In the genomic region with DNA sequence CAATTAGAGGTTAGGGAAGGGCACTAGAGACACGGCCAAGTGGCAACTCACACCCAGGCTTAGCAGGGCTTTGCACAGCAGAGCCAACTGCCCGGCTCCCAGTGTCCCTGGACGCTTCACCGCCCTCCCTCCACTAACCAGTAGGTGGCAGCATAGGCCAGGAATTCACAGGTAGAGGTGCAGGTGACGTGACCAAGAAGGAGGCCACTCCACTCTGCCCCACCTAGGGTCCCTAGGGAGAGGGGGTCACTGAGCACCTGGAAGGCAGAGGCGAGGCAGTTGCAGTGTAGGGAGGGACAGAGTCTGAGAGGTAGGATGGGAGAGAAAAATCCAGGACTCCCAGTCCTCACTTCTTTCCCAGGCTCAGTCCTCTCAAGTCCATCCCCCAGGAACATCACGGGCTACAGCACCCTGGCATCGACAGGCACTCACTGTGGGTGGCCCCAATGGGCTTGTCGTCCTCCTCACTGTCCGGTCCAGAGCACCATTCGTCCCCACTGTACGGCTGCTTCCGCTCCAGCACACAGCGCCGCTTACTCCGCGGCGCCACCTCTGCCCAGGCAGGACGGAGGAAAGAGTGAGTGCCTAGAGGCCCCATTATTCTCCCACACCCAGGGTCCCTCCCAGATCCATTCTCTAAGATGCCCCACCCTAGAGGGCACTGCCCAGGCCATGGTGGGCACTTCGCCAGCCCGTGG, we compare ENCODE assay signal across 1 cellular context.
TF ChIP-seq lines count a peak whose summit lies in the region.

No MANE protein-coding gene starts in this region.

TF ChIP-seq in GM12878, 131 proteins besides CTCF, POLR2A, EP300 and RAD21 (continued from another document and continues in another):
- TF ChIP-seq CUX1 (IDR thresholded peaks at IDR 0.05; ENCODE audit: insufficient replicate concordance, low read depth, low read length), result no peak
- no peak for TF ChIP-seq ETV6 (conservative IDR thresholded peaks at IDR 0.05 in 1 of 2, IDR thresholded peaks at IDR 0.05 in 1 of 2; ENCODE audit: borderline replicate concordance in 1 of 2, low read depth in 1 of 2)
- TF ChIP-seq CREM (IDR thresholded peaks at IDR 0.05; ENCODE audit: low read depth), result peak; percentile 76
- peak; percentile 94 for TF ChIP-seq ATF7 (IDR thresholded peaks at IDR 0.05; ENCODE audit: low read depth)
- no peak for TF ChIP-seq JUNB (IDR thresholded peaks at IDR 0.05)
- TF ChIP-seq ZBED1 (IDR thresholded peaks at IDR 0.05; ENCODE audit: borderline replicate concordance), result no peak
- TF ChIP-seq TBL1XR1 (IDR thresholded peaks at IDR 0.05; ENCODE audit: low read depth, low read length), result no peak
- no peak for TF ChIP-seq TAF1 (IDR thresholded peaks at IDR 0.05; ENCODE audit: borderline replicate concordance, low read depth, low read length)
- 0 out of 2 replicates have a peak, but pooled peaks have one; percentile 49 for TF ChIP-seq RCOR1 (conservative IDR thresholded peaks at IDR 0.05; ENCODE audit: low read depth, low read length)
- TF ChIP-seq PML (IDR thresholded peaks at IDR 0.05; ENCODE audit: low read length), result no peak
- TF ChIP-seq ESRRA (IDR thresholded peaks at IDR 0.05; ENCODE audit: low read length), result no peak
- no peak for TF ChIP-seq ZBTB40 (IDR thresholded peaks at IDR 0.05; ENCODE audit: borderline replicate concordance)
- no peak for TF ChIP-seq IKZF2 (IDR thresholded peaks at IDR 0.05)
- TF ChIP-seq SP1 (IDR thresholded peaks at IDR 0.05; ENCODE audit: low read depth, low read length), result no peak
- no peak for TF ChIP-seq JUND (IDR thresholded peaks at IDR 0.05; ENCODE audit: low read depth, low read length)
- no peak for TF ChIP-seq RAD51 (IDR thresholded peaks at IDR 0.05)
- TF ChIP-seq, protein P1, sequence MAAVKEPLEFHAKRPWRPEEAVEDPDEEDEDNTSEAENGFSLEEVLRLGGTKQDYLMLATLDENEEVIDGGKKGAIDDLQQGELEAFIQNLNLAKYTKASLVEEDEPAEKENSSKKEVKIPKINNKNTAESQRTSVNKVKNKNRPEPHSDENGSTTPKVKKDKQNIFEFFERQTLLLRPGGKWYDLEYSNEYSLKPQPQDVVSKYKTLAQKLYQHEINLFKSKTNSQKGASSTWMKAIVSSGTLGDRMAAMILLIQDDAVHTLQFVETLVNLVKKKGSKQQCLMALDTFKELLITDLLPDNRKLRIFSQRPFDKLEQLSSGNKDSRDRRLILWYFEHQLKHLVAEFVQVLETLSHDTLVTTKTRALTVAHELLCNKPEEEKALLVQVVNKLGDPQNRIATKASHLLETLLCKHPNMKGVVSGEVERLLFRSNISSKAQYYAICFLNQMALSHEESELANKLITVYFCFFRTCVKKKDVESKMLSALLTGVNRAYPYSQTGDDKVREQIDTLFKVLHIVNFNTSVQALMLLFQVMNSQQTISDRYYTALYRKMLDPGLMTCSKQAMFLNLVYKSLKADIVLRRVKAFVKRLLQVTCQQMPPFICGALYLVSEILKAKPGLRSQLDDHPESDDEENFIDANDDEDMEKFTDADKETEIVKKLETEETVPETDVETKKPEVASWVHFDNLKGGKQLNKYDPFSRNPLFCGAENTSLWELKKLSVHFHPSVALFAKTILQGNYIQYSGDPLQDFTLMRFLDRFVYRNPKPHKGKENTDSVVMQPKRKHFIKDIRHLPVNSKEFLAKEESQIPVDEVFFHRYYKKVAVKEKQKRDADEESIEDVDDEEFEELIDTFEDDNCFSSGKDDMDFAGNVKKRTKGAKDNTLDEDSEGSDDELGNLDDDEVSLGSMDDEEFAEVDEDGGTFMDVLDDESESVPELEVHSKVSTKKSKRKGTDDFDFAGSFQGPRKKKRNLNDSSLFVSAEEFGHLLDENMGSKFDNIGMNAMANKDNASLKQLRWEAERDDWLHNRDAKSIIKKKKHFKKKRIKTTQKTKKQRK (IDR thresholded peaks at IDR 0.05; ENCODE audit: low read depth, low read length), result no peak
- TF ChIP-seq, protein P2, sequence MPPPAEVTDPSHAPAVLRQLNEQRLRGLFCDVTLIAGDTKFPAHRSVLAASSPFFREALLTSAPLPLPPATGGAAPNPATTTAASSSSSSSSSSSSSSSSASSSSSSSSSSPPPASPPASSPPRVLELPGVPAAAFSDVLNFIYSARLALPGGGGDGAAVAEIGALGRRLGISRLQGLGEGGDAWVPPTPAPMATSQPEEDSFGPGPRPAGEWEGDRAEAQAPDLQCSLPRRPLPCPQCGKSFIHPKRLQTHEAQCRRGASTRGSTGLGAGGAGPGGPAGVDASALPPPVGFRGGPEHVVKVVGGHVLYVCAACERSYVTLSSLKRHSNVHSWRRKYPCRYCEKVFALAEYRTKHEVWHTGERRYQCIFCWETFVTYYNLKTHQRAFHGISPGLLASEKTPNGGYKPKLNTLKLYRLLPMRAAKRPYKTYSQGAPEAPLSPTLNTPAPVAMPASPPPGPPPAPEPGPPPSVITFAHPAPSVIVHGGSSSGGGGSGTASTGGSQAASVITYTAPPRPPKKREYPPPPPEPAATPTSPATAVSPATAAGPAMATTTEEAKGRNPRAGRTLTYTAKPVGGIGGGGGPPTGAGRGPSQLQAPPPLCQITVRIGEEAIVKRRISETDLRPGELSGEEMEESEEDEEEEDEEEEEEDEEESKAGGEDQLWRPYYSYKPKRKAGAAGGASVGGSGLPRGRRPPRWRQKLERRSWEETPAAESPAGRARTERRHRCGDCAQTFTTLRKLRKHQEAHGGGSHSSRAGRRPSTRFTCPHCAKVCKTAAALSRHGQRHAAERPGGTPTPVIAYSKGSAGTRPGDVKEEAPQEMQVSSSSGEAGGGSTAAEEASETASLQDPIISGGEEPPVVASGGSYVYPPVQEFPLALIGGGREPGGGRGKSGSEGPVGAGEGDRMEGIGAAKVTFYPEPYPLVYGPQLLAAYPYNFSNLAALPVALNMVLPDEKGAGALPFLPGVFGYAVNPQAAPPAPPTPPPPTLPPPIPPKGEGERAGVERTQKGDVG (CRISPR knock-in tag; IDR thresholded peaks at IDR 0.05), result no peak
- TF ChIP-seq SMARCA5 (IDR thresholded peaks at IDR 0.05), result peak; percentile 90; the same call in 1 of the 2 replicates
- no peak for TF ChIP-seq ZNF384 (IDR thresholded peaks at IDR 0.05; ENCODE audit: borderline replicate concordance, low read depth, low read length)
- no peak for TF ChIP-seq BMI1 (IDR thresholded peaks at IDR 0.05; ENCODE audit: borderline replicate concordance)
- no peak for TF ChIP-seq SREBF1 (IDR thresholded peaks at IDR 0.05; ENCODE audit: low read length)
- TF ChIP-seq, protein P3, sequence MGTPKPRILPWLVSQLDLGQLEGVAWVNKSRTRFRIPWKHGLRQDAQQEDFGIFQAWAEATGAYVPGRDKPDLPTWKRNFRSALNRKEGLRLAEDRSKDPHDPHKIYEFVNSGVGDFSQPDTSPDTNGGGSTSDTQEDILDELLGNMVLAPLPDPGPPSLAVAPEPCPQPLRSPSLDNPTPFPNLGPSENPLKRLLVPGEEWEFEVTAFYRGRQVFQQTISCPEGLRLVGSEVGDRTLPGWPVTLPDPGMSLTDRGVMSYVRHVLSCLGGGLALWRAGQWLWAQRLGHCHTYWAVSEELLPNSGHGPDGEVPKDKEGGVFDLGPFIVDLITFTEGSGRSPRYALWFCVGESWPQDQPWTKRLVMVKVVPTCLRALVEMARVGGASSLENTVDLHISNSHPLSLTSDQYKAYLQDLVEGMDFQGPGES (IDR thresholded peaks at IDR 0.05), result no peak
- TF ChIP-seq, protein P4, sequence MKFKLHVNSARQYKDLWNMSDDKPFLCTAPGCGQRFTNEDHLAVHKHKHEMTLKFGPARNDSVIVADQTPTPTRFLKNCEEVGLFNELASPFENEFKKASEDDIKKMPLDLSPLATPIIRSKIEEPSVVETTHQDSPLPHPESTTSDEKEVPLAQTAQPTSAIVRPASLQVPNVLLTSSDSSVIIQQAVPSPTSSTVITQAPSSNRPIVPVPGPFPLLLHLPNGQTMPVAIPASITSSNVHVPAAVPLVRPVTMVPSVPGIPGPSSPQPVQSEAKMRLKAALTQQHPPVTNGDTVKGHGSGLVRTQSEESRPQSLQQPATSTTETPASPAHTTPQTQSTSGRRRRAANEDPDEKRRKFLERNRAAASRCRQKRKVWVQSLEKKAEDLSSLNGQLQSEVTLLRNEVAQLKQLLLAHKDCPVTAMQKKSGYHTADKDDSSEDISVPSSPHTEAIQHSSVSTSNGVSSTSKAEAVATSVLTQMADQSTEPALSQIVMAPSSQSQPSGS (IDR thresholded peaks at IDR 0.05; ENCODE audit: low read length), result no peak
- 0 out of 2 replicates have a peak, but pooled peaks have one; percentile 49 for TF ChIP-seq TCF12 (IDR thresholded peaks at IDR 0.05; ENCODE audit: low read depth, low read length)
- TF ChIP-seq ZNF207 (IDR thresholded peaks at IDR 0.05; ENCODE audit: borderline replicate concordance), result no peak
- TF ChIP-seq BACH1 (IDR thresholded peaks at IDR 0.05; ENCODE audit: borderline replicate concordance), result no peak
- no peak for TF ChIP-seq NKRF (conservative IDR thresholded peaks at IDR 0.05)
